Comparison of ENCODE assay signal across 1 cellular context in the genomic region with DNA sequence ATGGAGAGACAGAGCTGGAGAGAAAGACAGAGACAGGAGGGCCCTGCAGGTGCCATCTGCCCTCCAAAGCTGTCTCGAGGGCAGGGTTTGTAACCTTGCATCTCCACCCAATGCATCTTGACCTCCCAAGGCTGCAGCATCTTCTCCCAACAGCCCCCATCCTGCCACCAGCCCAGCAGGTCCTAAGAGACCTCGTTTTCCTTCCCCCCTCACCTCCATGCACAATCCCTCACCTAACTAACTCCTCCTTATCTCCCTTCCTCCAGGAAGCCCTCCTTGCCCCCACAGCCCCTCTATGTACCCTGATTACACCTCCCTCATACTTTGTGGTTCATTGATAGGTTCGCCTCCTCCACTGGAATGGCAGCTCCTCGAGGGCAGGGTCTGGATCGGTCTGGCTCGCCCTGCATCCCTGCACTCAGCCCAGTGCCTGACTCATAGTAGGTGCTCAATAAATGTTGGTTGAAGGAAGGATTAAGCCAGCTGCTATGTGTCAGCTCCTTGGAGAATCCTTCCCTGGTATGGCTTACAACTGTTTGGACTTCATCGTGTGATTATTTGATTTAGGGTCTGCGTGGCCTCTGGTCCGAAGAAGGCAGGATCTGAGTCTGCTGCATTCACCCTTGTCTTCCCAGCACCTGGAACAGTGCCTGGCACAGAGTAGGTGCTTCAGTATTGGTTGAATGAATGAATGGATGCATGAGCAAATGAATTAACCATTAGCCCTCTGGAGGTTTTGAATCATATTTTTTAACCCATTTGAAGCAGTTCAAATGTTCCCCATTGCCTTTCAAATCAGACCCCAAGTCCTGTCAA.
TF ChIP-seq lines count a peak whose summit lies in the region.

No MANE protein-coding gene starts in this region.

TF ChIP-seq in HepG2, 621 proteins besides CTCF, POLR2A, EP300 and RAD21 (continued from another document and continues in another):
- TF ChIP-seq, protein P1, sequence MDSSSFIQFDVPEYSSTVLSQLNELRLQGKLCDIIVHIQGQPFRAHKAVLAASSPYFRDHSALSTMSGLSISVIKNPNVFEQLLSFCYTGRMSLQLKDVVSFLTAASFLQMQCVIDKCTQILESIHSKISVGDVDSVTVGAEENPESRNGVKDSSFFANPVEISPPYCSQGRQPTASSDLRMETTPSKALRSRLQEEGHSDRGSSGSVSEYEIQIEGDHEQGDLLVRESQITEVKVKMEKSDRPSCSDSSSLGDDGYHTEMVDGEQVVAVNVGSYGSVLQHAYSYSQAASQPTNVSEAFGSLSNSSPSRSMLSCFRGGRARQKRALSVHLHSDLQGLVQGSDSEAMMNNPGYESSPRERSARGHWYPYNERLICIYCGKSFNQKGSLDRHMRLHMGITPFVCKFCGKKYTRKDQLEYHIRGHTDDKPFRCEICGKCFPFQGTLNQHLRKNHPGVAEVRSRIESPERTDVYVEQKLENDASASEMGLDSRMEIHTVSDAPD (CRISPR knock-in tag; IDR thresholded peaks at IDR 0.05), result peak; percentile 33; the same call in 1 of the 2 replicates
- TF ChIP-seq, protein P2, sequence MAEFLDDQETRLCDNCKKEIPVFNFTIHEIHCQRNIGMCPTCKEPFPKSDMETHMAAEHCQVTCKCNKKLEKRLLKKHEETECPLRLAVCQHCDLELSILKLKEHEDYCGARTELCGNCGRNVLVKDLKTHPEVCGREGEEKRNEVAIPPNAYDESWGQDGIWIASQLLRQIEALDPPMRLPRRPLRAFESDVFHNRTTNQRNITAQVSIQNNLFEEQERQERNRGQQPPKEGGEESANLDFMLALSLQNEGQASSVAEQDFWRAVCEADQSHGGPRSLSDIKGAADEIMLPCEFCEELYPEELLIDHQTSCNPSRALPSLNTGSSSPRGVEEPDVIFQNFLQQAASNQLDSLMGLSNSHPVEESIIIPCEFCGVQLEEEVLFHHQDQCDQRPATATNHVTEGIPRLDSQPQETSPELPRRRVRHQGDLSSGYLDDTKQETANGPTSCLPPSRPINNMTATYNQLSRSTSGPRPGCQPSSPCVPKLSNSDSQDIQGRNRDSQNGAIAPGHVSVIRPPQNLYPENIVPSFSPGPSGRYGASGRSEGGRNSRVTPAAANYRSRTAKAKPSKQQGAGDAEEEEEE (CRISPR knock-in tag; IDR thresholded peaks at IDR 0.05; ENCODE audit: borderline replicate concordance), result no peak
- TF ChIP-seq FOXJ3 (CRISPR knock-in tag; IDR thresholded peaks at IDR 0.05; ENCODE audit: borderline replicate concordance) (no peak), ZNF326 (CRISPR knock-in tag; IDR thresholded peaks at IDR 0.05; ENCODE audit: borderline replicate concordance) (no peak), HOXA9 (CRISPR knock-in tag; IDR thresholded peaks at IDR 0.05; ENCODE audit: borderline replicate concordance) (0 out of 2 replicates have a peak, but pooled peaks have one; percentile 72), AKAP8 (CRISPR knock-in tag; IDR thresholded peaks at IDR 0.05) (0 out of 2 replicates have a peak, but pooled peaks have one; percentile 6), ZFX (CRISPR knock-in tag; IDR thresholded peaks at IDR 0.05; ENCODE audit: low read depth) (peak; percentile 11; the same call in 1 of the 2 replicates), TRIM24 (CRISPR knock-in tag; IDR thresholded peaks at IDR 0.05) (no peak), ZNF562 (CRISPR knock-in tag; IDR thresholded peaks at IDR 0.05; ENCODE audit: borderline replicate concordance) (no peak), MXI1 (IDR thresholded peaks at IDR 0.05; ENCODE audit: borderline replicate concordance, low read depth, low read length) (no peak), SMARCC2 (IDR thresholded peaks at IDR 0.05) (no peak), ZNF790 (CRISPR knock-in tag; IDR thresholded peaks at IDR 0.05; ENCODE audit: borderline replicate concordance) (no peak), BRCA1 (CRISPR knock-in tag; IDR thresholded peaks at IDR 0.05) (no peak), SP4 (CRISPR knock-in tag; IDR thresholded peaks at IDR 0.05) (no peak), DNMT3B (CRISPR knock-in tag; conservative IDR thresholded peaks at IDR 0.05) (no peak), ZNF589 (CRISPR knock-in tag; conservative IDR thresholded peaks at IDR 0.05) (no peak), ASH2L (IDR thresholded peaks at IDR 0.05; ENCODE audit: insufficient read length, low read depth, low read length) (no peak), RNF2 (conservative IDR thresholded peaks at IDR 0.05; ENCODE audit: low read depth) (no peak), GATAD1 (CRISPR knock-in tag; IDR thresholded peaks at IDR 0.05) (0 out of 2 replicates have a peak, but pooled peaks have one; percentile 14), BRD4 (CRISPR knock-in tag; IDR thresholded peaks at IDR 0.05) (no peak; the same call in 1 of the 2 replicates), MBNL3 (CRISPR knock-in tag; conservative IDR thresholded peaks at IDR 0.05) (no peak), MTF1 (CRISPR knock-in tag; IDR thresholded peaks at IDR 0.05) (no peak), PLRG1 (conservative IDR thresholded peaks at IDR 0.05) (no peak), PHF21A (CRISPR knock-in tag; IDR thresholded peaks at IDR 0.05) (0 out of 2 replicates have a peak, but pooled peaks have one; percentile 6), SOX5 (CRISPR knock-in tag; IDR thresholded peaks at IDR 0.05; ENCODE audit: borderline replicate concordance) (no peak), THAP11 (CRISPR knock-in tag; IDR thresholded peaks at IDR 0.05) (no peak), ZSCAN31 (CRISPR knock-in tag; IDR thresholded peaks at IDR 0.05; ENCODE audit: low read depth) (no peak), ZBTB42 (CRISPR knock-in tag; IDR thresholded peaks at IDR 0.05) (no peak; the same call in 1 of the 2 replicates), SATB2 (CRISPR knock-in tag; IDR thresholded peaks at IDR 0.05) (no peak), TGIF2 (CRISPR knock-in tag; IDR thresholded peaks at IDR 0.05) (0 out of 2 replicates have a peak, but pooled peaks have one; percentile 8), ZNF317 (CRISPR knock-in tag; IDR thresholded peaks at IDR 0.05) (no peak), TP53 (CRISPR knock-in tag; conservative IDR thresholded peaks at IDR 0.05) (no peak), NCOR1 (IDR thresholded peaks at IDR 0.05; ENCODE audit: borderline replicate concordance, low read length) (no peak), ZNF12 (CRISPR knock-in tag; IDR thresholded peaks at IDR 0.05) (no peak), SMYD3 (CRISPR knock-in tag; IDR thresholded peaks at IDR 0.05) (0 out of 2 replicates have a peak, but pooled peaks have one; percentile 64), ZFY (CRISPR knock-in tag; IDR thresholded peaks at IDR 0.05) (no peak), ZC3H13 (CRISPR knock-in tag; IDR thresholded peaks at IDR 0.05) (0 out of 2 replicates have a peak, but pooled peaks have one; percentile 41), NKX3-1 (CRISPR knock-in tag; IDR thresholded peaks at IDR 0.05) (no peak), ZKSCAN1 (IDR thresholded peaks at IDR 0.05; ENCODE audit: low read length) (peak; percentile 76), BORCS8-MEF2B (CRISPR knock-in tag; IDR thresholded peaks at IDR 0.05) (peak; percentile 81), ZFP41 (CRISPR knock-in tag; IDR thresholded peaks at IDR 0.05; ENCODE audit: borderline replicate concordance) (no peak), ZSCAN9 (CRISPR knock-in tag; IDR thresholded peaks at IDR 0.05; ENCODE audit: borderline replicate concordance) (no peak)
- TF ChIP-seq, protein P3, sequence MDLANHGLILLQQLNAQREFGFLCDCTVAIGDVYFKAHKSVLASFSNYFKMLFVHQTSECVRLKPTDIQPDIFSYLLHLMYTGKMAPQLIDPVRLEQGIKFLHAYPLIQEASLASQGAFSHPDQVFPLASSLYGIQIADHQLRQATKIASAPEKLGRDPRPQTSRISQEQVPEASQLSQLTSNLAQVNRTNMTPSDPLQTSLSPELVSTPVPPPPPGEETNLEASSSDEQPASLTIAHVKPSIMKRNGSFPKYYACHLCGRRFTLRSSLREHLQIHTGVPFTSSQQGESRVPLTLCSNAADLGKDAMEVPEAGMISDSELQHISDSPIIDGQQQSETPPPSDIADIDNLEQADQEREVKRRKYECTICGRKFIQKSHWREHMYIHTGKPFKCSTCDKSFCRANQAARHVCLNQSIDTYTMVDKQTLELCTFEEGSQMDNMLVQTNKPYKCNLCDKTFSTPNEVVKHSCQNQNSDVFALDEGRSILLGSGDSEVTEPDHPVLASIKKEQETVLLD (CRISPR knock-in tag; IDR thresholded peaks at IDR 0.05; ENCODE audit: low read depth), result no peak
- TF ChIP-seq, protein P4, sequence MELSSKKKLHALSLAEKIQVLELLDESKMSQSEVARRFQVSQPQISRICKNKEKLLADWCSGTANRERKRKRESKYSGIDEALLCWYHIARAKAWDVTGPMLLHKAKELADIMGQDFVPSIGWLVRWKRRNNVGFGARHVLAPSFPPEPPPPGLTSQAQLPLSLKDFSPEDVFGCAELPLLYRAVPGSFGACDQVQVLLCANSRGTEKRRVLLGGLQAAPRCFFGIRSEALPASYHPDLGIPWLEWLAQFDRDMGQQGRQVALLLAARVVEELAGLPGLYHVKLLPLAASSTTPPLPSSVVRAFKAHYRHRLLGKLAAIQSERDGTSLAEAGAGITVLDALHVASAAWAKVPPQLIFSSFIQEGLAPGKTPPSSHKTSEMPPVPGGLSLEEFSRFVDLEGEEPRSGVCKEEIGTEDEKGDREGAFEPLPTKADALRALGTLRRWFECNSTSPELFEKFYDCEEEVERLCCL (CRISPR knock-in tag; IDR thresholded peaks at IDR 0.05; ENCODE audit: borderline replicate concordance), result no peak
- TF ChIP-seq, protein P5, sequence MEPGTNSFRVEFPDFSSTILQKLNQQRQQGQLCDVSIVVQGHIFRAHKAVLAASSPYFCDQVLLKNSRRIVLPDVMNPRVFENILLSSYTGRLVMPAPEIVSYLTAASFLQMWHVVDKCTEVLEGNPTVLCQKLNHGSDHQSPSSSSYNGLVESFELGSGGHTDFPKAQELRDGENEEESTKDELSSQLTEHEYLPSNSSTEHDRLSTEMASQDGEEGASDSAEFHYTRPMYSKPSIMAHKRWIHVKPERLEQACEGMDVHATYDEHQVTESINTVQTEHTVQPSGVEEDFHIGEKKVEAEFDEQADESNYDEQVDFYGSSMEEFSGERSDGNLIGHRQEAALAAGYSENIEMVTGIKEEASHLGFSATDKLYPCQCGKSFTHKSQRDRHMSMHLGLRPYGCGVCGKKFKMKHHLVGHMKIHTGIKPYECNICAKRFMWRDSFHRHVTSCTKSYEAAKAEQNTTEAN (CRISPR knock-in tag; conservative IDR thresholded peaks at IDR 0.05), result no peak
- TF ChIP-seq, protein P6, sequence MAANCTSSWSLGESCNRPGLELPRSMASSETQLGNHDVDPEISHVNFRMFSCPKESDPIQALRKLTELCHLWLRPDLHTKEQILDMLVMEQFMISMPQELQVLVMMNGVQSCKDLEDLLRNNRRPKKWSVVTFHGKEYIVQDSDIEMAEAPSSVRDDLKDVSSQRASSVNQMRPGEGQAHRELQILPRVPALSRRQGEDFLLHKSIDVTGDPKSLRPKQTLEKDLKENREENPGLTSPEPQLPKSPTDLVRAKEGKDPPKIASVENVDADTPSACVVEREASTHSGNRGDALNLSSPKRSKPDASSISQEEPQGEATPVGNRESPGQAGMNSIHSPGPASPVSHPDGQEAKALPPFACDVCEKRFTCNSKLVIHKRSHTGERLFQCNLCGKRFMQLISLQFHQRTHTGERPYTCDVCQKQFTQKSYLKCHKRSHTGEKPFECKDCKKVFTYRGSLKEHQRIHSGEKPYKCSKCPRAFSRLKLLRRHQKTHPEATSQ (CRISPR knock-in tag; IDR thresholded peaks at IDR 0.05; ENCODE audit: borderline replicate concordance), result 0 out of 2 replicates have a peak, but pooled peaks have one; percentile 45
- TF ChIP-seq, protein P7, sequence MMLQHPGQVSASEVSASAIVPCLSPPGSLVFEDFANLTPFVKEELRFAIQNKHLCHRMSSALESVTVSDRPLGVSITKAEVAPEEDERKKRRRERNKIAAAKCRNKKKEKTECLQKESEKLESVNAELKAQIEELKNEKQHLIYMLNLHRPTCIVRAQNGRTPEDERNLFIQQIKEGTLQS (CRISPR knock-in tag; IDR thresholded peaks at IDR 0.05), result no peak
- TF ChIP-seq, protein P8, sequence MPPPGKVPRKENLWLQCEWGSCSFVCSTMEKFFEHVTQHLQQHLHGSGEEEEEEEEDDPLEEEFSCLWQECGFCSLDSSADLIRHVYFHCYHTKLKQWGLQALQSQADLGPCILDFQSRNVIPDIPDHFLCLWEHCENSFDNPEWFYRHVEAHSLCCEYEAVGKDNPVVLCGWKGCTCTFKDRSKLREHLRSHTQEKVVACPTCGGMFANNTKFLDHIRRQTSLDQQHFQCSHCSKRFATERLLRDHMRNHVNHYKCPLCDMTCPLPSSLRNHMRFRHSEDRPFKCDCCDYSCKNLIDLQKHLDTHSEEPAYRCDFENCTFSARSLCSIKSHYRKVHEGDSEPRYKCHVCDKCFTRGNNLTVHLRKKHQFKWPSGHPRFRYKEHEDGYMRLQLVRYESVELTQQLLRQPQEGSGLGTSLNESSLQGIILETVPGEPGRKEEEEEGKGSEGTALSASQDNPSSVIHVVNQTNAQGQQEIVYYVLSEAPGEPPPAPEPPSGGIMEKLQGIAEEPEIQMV (CRISPR knock-in tag; IDR thresholded peaks at IDR 0.05; ENCODE audit: low read depth), result no peak
- TF ChIP-seq, protein P9, sequence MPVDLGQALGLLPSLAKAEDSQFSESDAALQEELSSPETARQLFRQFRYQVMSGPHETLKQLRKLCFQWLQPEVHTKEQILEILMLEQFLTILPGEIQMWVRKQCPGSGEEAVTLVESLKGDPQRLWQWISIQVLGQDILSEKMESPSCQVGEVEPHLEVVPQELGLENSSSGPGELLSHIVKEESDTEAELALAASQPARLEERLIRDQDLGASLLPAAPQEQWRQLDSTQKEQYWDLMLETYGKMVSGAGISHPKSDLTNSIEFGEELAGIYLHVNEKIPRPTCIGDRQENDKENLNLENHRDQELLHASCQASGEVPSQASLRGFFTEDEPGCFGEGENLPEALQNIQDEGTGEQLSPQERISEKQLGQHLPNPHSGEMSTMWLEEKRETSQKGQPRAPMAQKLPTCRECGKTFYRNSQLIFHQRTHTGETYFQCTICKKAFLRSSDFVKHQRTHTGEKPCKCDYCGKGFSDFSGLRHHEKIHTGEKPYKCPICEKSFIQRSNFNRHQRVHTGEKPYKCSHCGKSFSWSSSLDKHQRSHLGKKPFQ (CRISPR knock-in tag; IDR thresholded peaks at IDR 0.05; ENCODE audit: insufficient replicate concordance), result no peak
- TF ChIP-seq, protein P10, sequence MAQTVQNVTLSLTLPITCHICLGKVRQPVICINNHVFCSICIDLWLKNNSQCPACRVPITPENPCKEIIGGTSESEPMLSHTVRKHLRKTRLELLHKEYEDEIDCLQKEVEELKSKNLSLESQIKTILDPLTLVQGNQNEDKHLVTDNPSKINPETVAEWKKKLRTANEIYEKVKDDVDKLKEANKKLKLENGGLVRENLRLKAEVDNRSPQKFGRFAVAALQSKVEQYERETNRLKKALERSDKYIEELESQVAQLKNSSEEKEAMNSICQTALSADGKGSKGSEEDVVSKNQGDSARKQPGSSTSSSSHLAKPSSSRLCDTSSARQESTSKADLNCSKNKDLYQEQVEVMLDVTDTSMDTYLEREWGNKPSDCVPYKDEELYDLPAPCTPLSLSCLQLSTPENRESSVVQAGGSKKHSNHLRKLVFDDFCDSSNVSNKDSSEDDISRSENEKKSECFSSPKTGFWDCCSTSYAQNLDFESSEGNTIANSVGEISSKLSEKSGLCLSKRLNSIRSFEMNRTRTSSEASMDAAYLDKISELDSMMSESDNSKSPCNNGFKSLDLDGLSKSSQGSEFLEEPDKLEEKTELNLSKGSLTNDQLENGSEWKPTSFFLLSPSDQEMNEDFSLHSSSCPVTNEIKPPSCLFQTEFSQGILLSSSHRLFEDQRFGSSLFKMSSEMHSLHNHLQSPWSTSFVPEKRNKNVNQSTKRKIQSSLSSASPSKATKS (CRISPR knock-in tag; IDR thresholded peaks at IDR 0.05), result no peak
- TF ChIP-seq, protein P11, sequence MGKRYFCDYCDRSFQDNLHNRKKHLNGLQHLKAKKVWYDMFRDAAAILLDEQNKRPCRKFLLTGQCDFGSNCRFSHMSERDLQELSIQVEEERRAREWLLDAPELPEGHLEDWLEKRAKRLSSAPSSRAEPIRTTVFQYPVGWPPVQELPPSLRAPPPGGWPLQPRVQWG (CRISPR knock-in tag; IDR thresholded peaks at IDR 0.05; ENCODE audit: borderline replicate concordance, low read depth), result no peak
